In the genomic region with DNA sequence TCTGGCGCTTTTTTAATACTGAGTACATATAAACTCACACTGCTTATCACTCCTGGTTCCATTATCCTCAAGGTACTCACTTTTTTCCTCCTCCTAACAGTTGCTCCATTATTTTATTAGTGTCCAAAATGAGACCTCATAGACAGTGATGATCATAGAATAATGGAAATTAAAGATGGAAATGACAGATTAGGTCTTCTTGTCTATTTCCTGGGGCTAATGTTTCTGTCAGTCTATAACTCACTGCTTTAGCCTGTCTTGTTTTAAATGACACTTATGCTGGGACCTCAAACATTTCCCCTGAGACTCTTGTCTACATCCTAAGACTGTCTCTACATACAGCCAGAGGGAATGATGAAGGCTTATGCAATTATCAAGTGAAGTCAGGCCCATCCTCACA, we compare ENCODE assay signal across 33 cellular contexts.
"Had no signal": no experiment of that assay in that cellular context is flagged by ENCODE, and none has a peak within 500 bp of the region (broad histone marks: within the 10 kb centered on the region; RNA-seq: fewer than 3 reads in every experiment).

No MANE protein-coding gene starts in this region.

- H3K9me3 ChIP-seq: ascending aorta had no signal

- ATAC-seq: activated CD8-positive, alpha-beta T cell treated with anti-CD3 and anti-CD28 coated beads for 36 hours; activated naive CD8-positive, alpha-beta T cell treated with anti-CD3 and anti-CD28 coated beads, Interleukin-2, amount 50 U/mL, for 24 hours had no signal

- H3K4me3 ChIP-seq: ascending aorta, cardiac muscle cell had no signal

- DNase-seq: activated B cell treated with CpG ODN at 0.5 μM for 24 hours; activated CD4-positive, alpha-beta memory T cell treated with anti-CD3 and anti-CD28 coated beads for 36 hours; activated CD4-positive, alpha-beta T cell treated with anti-CD3 and anti-CD28 coated beads for 4 hours; activated CD4-positive, alpha-beta T cell treated with anti-CD3 and anti-CD28 coated beads, Interleukin-2, amount 10 ng/mL, durations not matched to agents 24 days and 14 days; activated CD4-positive, alpha-beta T cell treated with anti-CD3 and anti-CD28 coated beads, Interleukin-2, amount 50 U/mL, for 1 hour; activated CD4-positive, alpha-beta T cell treated with anti-CD3 and anti-CD28 coated beads, Interleukin-2, amount 50 U/mL, for 4 hours; activated CD4-positive, CD25-positive, alpha-beta regulatory T cell treated with anti-CD3 and anti-CD28 coated beads, Interleukin-2, amount 50 U/mL, for 72 hours; activated CD8-positive, alpha-beta memory T cell treated with anti-CD3 and anti-CD28 coated beads, Interleukin-2, amount 50 U/mL, for 48 hours; activated CD8-positive, alpha-beta T cell treated with anti-CD3 and anti-CD28 coated beads for 36 hours; activated effector memory CD4-positive, alpha-beta T cell treated with Interleukin-2 at 50 U/mL for 16 hours; activated gamma-delta T cell; activated naive CD4-positive, alpha-beta T cell treated with anti-CD3 and anti-CD28 coated beads, Interleukin-2, amount 10 ng/mL, durations not matched to agents 7 days and 5 days; activated naive CD4-positive, alpha-beta T cell treated with Interleukin-2 at 50 U/mL for 16 hours; activated naive CD8-positive, alpha-beta T cell treated with anti-CD3 and anti-CD28 coated beads, Interleukin-2, amount 10 ng/mL, durations not matched to agents 7 days and 5 days; activated naive CD8-positive, alpha-beta T cell treated with anti-CD3 and anti-CD28 coated beads, Interleukin-2, amount 50 U/mL, for 24 hours; activated T-cell treated with anti-CD3 and anti-CD28 coated beads, Interleukin-2, amount 50 U/mL, for 24 hours; activated T-cell treated with anti-CD3 and anti-CD28 coated beads, Interleukin-2, amount 50 U/mL, for 48 hours; amygdala; anterior cingulate cortex; caudate nucleus; cerebellar nuclear complex; T-helper 2 cell; T-helper 9 cell had no signal

- H3K4me1 Mint-ChIP-seq: activated B cell treated with CpG ODN at 0.5 μM for 24 hours; activated CD4-positive, alpha-beta T cell treated with anti-CD3 and anti-CD28 coated beads, Interleukin-2, amount 10 ng/mL, durations not matched to agents 24 days and 14 days; activated naive CD4-positive, alpha-beta T cell treated with anti-CD3 and anti-CD28 coated beads, Interleukin-2, amount 10 ng/mL, durations not matched to agents 7 days and 5 days; activated naive CD4-positive, alpha-beta T cell treated with anti-CD3 and anti-CD28 coated beads, Interleukin-2, amount 50 U/mL, for 24 hours; activated naive CD8-positive, alpha-beta T cell treated with anti-CD3 and anti-CD28 coated beads, Interleukin-2, amount 10 ng/mL, durations not matched to agents 7 days and 5 days; activated naive CD8-positive, alpha-beta T cell treated with anti-CD3 and anti-CD28 coated beads, Interleukin-2, amount 50 U/mL, for 24 hours; central memory CD8-positive, alpha-beta T cell had no signal

- H3K36me3 ChIP-seq: ascending aorta, cardiac muscle cell had no signal

- H3K27me3 Mint-ChIP-seq: activated B cell treated with CpG ODN at 0.5 μM for 24 hours; activated CD4-positive, alpha-beta memory T cell treated with anti-CD3 and anti-CD28 coated beads for 36 hours; activated CD4-positive, alpha-beta T cell treated with anti-CD3 and anti-CD28 coated beads, Interleukin-2, amount 10 ng/mL, durations not matched to agents 24 days and 14 days; activated CD8-positive, alpha-beta T cell treated with anti-CD3 and anti-CD28 coated beads for 36 hours; activated naive CD4-positive, alpha-beta T cell treated with anti-CD3 and anti-CD28 coated beads, Interleukin-2, amount 10 ng/mL, durations not matched to agents 7 days and 5 days; activated naive CD8-positive, alpha-beta T cell; activated naive CD8-positive, alpha-beta T cell treated with anti-CD3 and anti-CD28 coated beads, Interleukin-2, amount 10 ng/mL, durations not matched to agents 7 days and 5 days; activated naive CD8-positive, alpha-beta T cell treated with anti-CD3 and anti-CD28 coated beads, Interleukin-2, amount 50 U/mL, for 24 hours; activated T-cell treated with anti-CD3 and anti-CD28 coated beads, Interleukin-2, amount 50 U/mL, for 24 hours; central memory CD8-positive, alpha-beta T cell had no signal

- H3K9me3 Mint-ChIP-seq: activated B cell treated with CpG ODN at 0.5 μM for 24 hours; activated CD4-positive, alpha-beta memory T cell treated with anti-CD3 and anti-CD28 coated beads for 36 hours; activated CD4-positive, alpha-beta T cell treated with anti-CD3 and anti-CD28 coated beads, Interleukin-2, amount 10 ng/mL, durations not matched to agents 24 days and 14 days; activated CD8-positive, alpha-beta T cell treated with anti-CD3 and anti-CD28 coated beads for 36 hours; activated naive CD4-positive, alpha-beta T cell treated with anti-CD3 and anti-CD28 coated beads, Interleukin-2, amount 10 ng/mL, durations not matched to agents 7 days and 5 days; activated naive CD8-positive, alpha-beta T cell treated with anti-CD3 and anti-CD28 coated beads, Interleukin-2, amount 10 ng/mL, durations not matched to agents 7 days and 5 days; activated naive CD8-positive, alpha-beta T cell treated with anti-CD3 and anti-CD28 coated beads, Interleukin-2, amount 50 U/mL, for 24 hours; activated T-cell treated with anti-CD3 and anti-CD28 coated beads, Interleukin-2, amount 50 U/mL, for 24 hours; activated T-helper 2 cell treated with anti-CD3 and anti-CD28 coated beads, Interferon-gamma antibody, Interleukin-2, Interleukin-4, amounts not matched to agents 10 μg/mL and 5 μg/mL and 100 μg/mL, durations not matched to agents 14 hours and 24 hours and 36 hours; brain; T-helper 1 cell treated with Interleukin-12 subunit alpha and Interleukin-12 subunit beta and Interleukin-4 antibody, amounts not matched to agents 30 μg/mL and 1 μg/mL, for 36 hours; T-helper 2 cell treated with Interferon-gamma antibody and Interleukin-4, amounts not matched to agents 5 μg/mL and 100 μg/mL, for 36 hours had no signal

- H3K36me3 Mint-ChIP-seq: activated CD4-positive, alpha-beta memory T cell treated with anti-CD3 and anti-CD28 coated beads for 36 hours; activated naive CD4-positive, alpha-beta T cell treated with anti-CD3 and anti-CD28 coated beads, Interleukin-2, amount 10 ng/mL, durations not matched to agents 7 days and 5 days; activated naive CD4-positive, alpha-beta T cell treated with anti-CD3 and anti-CD28 coated beads, Interleukin-2, amount 50 U/mL, for 24 hours; activated naive CD8-positive, alpha-beta T cell; activated naive CD8-positive, alpha-beta T cell treated with anti-CD3 and anti-CD28 coated beads, Interleukin-2, amount 10 ng/mL, durations not matched to agents 7 days and 5 days had no signal

- H3K4me3 Mint-ChIP-seq: activated B cell treated with CpG ODN at 0.5 μM for 24 hours; activated CD4-positive, alpha-beta memory T cell treated with anti-CD3 and anti-CD28 coated beads for 36 hours; activated CD4-positive, alpha-beta T cell treated with anti-CD3 and anti-CD28 coated beads, Interleukin-2, amount 10 ng/mL, durations not matched to agents 24 days and 14 days; activated CD8-positive, alpha-beta T cell treated with anti-CD3 and anti-CD28 coated beads for 36 hours; activated naive CD4-positive, alpha-beta T cell treated with anti-CD3 and anti-CD28 coated beads, Interleukin-2, amount 10 ng/mL, durations not matched to agents 7 days and 5 days; activated naive CD4-positive, alpha-beta T cell treated with anti-CD3 and anti-CD28 coated beads, Interleukin-2, amount 50 U/mL, for 24 hours; activated naive CD8-positive, alpha-beta T cell; activated naive CD8-positive, alpha-beta T cell treated with anti-CD3 and anti-CD28 coated beads, Interleukin-2, amount 10 ng/mL, durations not matched to agents 7 days and 5 days; activated naive CD8-positive, alpha-beta T cell treated with anti-CD3 and anti-CD28 coated beads, Interleukin-2, amount 50 U/mL, for 24 hours; activated T-cell treated with anti-CD3 and anti-CD28 coated beads, Interleukin-2, amount 50 U/mL, for 24 hours; brain; central memory CD8-positive, alpha-beta T cell; T-helper 1 cell treated with Interleukin-12 subunit alpha and Interleukin-12 subunit beta and Interleukin-4 antibody, amounts not matched to agents 30 μg/mL and 1 μg/mL, for 36 hours; T-helper 2 cell treated with Interferon-gamma antibody and Interleukin-4, amounts not matched to agents 5 μg/mL and 100 μg/mL, for 36 hours had no signal

- H3K27ac ChIP-seq: ascending aorta, cardiac muscle cell, VCaP had no signal

- H3K27me3 ChIP-seq: ascending aorta, cardiac muscle cell had no signal

- H3K27ac Mint-ChIP-seq: activated B cell treated with CpG ODN at 0.5 μM for 24 hours; activated CD4-positive, alpha-beta memory T cell treated with anti-CD3 and anti-CD28 coated beads for 36 hours; activated CD4-positive, alpha-beta T cell treated with anti-CD3 and anti-CD28 coated beads, Interleukin-2, amount 10 ng/mL, durations not matched to agents 24 days and 14 days; activated CD8-positive, alpha-beta T cell treated with anti-CD3 and anti-CD28 coated beads for 36 hours; activated naive CD4-positive, alpha-beta T cell treated with anti-CD3 and anti-CD28 coated beads, Interleukin-2, amount 10 ng/mL, durations not matched to agents 7 days and 5 days; activated naive CD4-positive, alpha-beta T cell treated with anti-CD3 and anti-CD28 coated beads, Interleukin-2, amount 50 U/mL, for 24 hours; activated naive CD8-positive, alpha-beta T cell; activated naive CD8-positive, alpha-beta T cell treated with anti-CD3 and anti-CD28 coated beads, Interleukin-2, amount 10 ng/mL, durations not matched to agents 7 days and 5 days; activated naive CD8-positive, alpha-beta T cell treated with anti-CD3 and anti-CD28 coated beads, Interleukin-2, amount 50 U/mL, for 24 hours; activated T-cell treated with anti-CD3 and anti-CD28 coated beads, Interleukin-2, amount 50 U/mL, for 24 hours; activated T-helper 2 cell treated with anti-CD3 and anti-CD28 coated beads, Interferon-gamma antibody, Interleukin-2, Interleukin-4, amounts not matched to agents 10 μg/mL and 5 μg/mL and 100 μg/mL, durations not matched to agents 14 hours and 24 hours and 36 hours; T-helper 1 cell treated with Interleukin-12 subunit alpha and Interleukin-12 subunit beta and Interleukin-4 antibody, amounts not matched to agents 30 μg/mL and 1 μg/mL, for 36 hours; T-helper 2 cell treated with Interferon-gamma antibody and Interleukin-4, amounts not matched to agents 5 μg/mL and 100 μg/mL, for 36 hours had no signal
